1 cellular context compared by ENCODE assay signal in the genomic region with DNA sequence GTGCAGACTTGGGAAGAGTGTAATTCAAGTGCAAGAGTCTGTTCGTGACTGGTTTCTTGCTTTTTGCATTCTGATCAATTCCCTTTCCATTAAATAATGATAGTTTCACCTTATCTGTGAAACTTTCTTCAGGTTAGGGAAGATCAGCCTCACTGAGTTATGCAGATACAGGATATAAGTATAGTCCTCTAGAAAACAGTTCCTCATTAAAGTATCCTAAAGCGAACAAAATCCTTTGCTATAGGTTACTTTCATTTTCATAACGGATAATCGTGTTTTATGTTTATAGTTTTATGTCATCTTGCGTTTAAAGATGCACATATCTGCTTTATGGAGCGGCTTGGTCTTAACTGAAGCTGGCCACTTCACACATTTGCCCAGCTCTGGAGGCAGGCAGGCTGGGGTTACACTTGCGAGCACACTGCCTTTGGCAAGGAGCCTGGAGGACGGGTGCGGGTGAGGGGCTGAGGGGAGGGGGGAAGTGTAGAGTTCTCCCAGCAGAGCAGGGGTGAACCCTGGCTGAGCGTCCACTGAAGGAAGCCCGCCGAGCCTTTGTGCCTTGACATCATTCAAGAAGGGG.
TF ChIP-seq lines count a peak whose summit lies in the region.

No MANE protein-coding gene starts in this region.

TF ChIP-seq in liver, 16 proteins besides CTCF, POLR2A, EP300 and RAD21 (continued from another document):
- TF ChIP-seq ZBTB33 (IDR thresholded peaks at IDR 0.05) (no peak), RXRA (IDR thresholded peaks at IDR 0.05) (no peak), MAX (IDR thresholded peaks at IDR 0.05) (no peak), SP1 (IDR thresholded peaks at IDR 0.05) (no peak), REST (IDR thresholded peaks at IDR 0.05) (no peak)
- TF ChIP-seq, protein P1, sequence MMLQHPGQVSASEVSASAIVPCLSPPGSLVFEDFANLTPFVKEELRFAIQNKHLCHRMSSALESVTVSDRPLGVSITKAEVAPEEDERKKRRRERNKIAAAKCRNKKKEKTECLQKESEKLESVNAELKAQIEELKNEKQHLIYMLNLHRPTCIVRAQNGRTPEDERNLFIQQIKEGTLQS (IDR thresholded peaks at IDR 0.05): no peak
